In the genomic region with DNA sequence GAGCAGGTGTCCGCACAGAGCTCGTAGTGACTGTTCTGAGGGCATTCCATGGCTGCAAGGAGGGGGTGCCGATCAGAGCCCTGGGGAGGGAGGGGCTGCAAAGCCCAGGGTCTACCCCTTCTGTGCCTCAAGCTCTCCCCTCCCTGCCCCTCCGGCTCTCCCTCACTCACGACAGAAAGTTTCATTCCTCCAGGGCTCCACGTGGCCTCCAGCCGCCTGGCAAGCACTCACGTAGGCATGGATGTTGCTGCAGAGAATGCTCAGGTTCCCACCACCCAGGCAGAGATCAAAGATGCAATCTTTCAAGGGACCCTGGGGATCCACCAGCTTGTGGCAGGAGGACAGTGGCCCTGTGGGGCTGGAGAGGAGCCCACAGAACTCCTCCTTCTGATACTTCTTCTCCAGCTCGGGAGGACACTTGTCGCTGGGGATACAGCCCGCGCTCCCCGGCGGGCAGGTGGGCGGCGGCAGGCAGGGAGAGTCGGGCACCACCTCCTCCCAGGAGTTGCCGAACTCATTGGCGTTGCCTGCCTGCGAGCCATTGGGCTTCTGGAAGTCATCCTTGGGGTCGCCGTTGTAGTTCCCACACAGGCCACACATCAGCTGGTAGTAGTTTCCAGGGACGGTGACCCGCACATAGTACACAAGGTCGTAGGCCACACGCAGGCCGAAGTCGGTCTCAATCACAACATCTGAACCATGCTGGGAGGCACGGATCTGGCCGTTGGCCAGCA, we compare ENCODE assay signal across 1 cellular context. TPM values are rescaled to one million over a fixed set of nuclear protein-coding genes. Genes with fewer than 3 reads are reported as not detected.
"Had no signal": no experiment of that assay in that cellular context is flagged by ENCODE, and none has a peak within 500 bp of the region (broad histone marks: within the 10 kb centered on the region; RNA-seq: fewer than 3 reads in every experiment).

No MANE protein-coding gene starts in this region.

RNA-seq across cellular contexts. Expression of gene FCGBP, which starts 48.4 kb away (rescaled TPM):
- polyA plus RNA-seq: cardiac muscle cell had no signal
